32 cellular contexts compared by ENCODE assay signal in the genomic region with DNA sequence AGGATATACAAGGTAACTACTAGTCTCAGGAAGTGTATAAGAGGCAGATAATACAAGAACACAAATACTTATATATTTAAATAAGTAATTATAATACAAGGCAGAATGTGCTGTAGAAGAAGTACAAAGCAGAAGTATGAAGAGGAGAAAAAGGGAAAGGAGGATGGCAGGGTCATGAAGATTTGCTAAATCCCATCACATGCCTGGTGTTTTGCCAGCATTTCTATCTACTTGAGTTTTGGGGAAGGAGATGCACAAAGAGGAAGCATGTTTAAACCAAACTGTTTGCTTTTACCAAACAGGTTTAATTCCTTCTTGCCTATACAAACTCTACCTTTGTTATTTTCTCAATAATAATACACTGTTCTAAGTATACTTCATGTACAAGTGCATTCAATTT.
"Had no signal": no experiment of that assay in that cellular context is flagged by ENCODE, and none has a peak within 500 bp of the region (broad histone marks: within the 10 kb centered on the region; RNA-seq: fewer than 3 reads in every experiment).

No MANE protein-coding gene starts in this region.

- H3K4me1 Mint-ChIP-seq: endodermal cell; immature natural killer cell; memory B cell; mesothelial cell of epicardium; naive B cell; nephron; neural progenitor cell; stimulated activated effector memory CD8-positive, alpha-beta T cell treated with anti-CD3 and anti-CD28 coated beads, Interleukin-12 subunit alpha, Interleukin-12 subunit beta, amount 100 ng/mL, for 72 hours had no signal

- ATAC-seq: left colon; left ventricle myocardium superior; lower lobe of right lung; mucosa of descending colon; psoas muscle; right cardiac atrium; stimulated activated effector memory CD8-positive, alpha-beta T cell treated with anti-CD3 and anti-CD28 coated beads, Interleukin-12 subunit alpha, Interleukin-12 subunit beta, amount 100 ng/mL, for 72 hours had no signal

- DNase-seq: colonic mucosa; effector CD8-positive, alpha-beta T cell; endodermal cell; erythroblast; esophagus squamous epithelium; foreskin melanocyte; hypothalamus; immature natural killer cell; islet precursor cell; kidney glomerular epithelial cell; left colon; left ventricle myocardium superior; lower lobe of right lung; naive B cell; nucleus accumbens; posterior cingulate gyrus; psoas muscle; right cardiac atrium; sigmoid colon; stimulated activated CD4-positive, alpha-beta T cell treated with anti-CD3 and anti-CD28 coated beads, Interleukin-2, amount 100 ng/mL, for 24 hours; stimulated activated CD4-positive, alpha-beta T cell treated with anti-CD3 and anti-CD28 coated beads, Interleukin-4, amount 100 ng/mL, for 24 hours; stimulated activated naive CD4-positive, alpha-beta T cell treated with Interleukin-2 at 50 U/mL for 16 hours; stomach; thyroid gland; trophoblast cell had no signal

- H3K9me3 Mint-ChIP-seq: immature natural killer cell; memory B cell; stimulated activated effector memory CD8-positive, alpha-beta T cell treated with anti-CD3 and anti-CD28 coated beads, Interleukin-12 subunit alpha, Interleukin-12 subunit beta, amount 100 ng/mL, for 72 hours had no signal

- H3K4me3 Mint-ChIP-seq: dendritic cell treated with granulocyte-macrophage colony-stimulating factor and Interleukin-4, amounts not matched to agents 40 ng/mL and 50 ng/mL, for 4 days; endodermal cell; immature natural killer cell; memory B cell; mesothelial cell of epicardium; naive B cell; nephron; neural progenitor cell; stimulated activated effector memory CD8-positive, alpha-beta T cell treated with anti-CD3 and anti-CD28 coated beads, Interleukin-12 subunit alpha, Interleukin-12 subunit beta, amount 100 ng/mL, for 72 hours had no signal

- H3K27ac Mint-ChIP-seq: dendritic cell treated with granulocyte-macrophage colony-stimulating factor and Interleukin-4, amounts not matched to agents 40 ng/mL and 50 ng/mL, for 4 days; endodermal cell; immature natural killer cell; memory B cell; mesothelial cell of epicardium; naive B cell; nephron; neural progenitor cell; stimulated activated effector memory CD8-positive, alpha-beta T cell treated with anti-CD3 and anti-CD28 coated beads, Interleukin-12 subunit alpha, Interleukin-12 subunit beta, amount 100 ng/mL, for 72 hours had no signal

- H3K27me3 Mint-ChIP-seq: dendritic cell treated with granulocyte-macrophage colony-stimulating factor and Interleukin-4, amounts not matched to agents 40 ng/mL and 50 ng/mL, for 4 days had no signal

- H3K36me3 Mint-ChIP-seq: stimulated activated effector memory CD8-positive, alpha-beta T cell treated with anti-CD3 and anti-CD28 coated beads, Interleukin-12 subunit alpha, Interleukin-12 subunit beta, amount 100 ng/mL, for 72 hours had no signal
